Comparison of ENCODE assay signal across 13 cellular contexts in genomic region chr19:38700933-38701454, GRCh38. TPM values are rescaled to one million over a fixed set of nuclear protein-coding genes. Genes with fewer than 3 reads are reported as not detected.
DNase-seq lines count a peak whose midpoint lies in the region; ATAC-seq, FAIRE-seq and TF ChIP-seq lines count a peak whose summit lies in the region.
"Had no signal": no experiment of that assay in that cellular context is flagged by ENCODE, and none has a peak within 500 bp of the region (broad histone marks: within the 10 kb centered on the region; RNA-seq: fewer than 3 reads in every experiment).

No MANE protein-coding gene starts in this region.

- peaks cover 62% of the 10 kb centered on the region for H3K36me3 ChIP-seq in bronchial epithelial cell (ENCODE audit: control insufficient read depth, insufficient read depth, low read length)
- H3K36me3 ChIP-seq in lower lobe of right lung, result peaks cover 77% of the 10 kb centered on the region
- H3K36me3 ChIP-seq in stomach smooth muscle (ENCODE audit: control insufficient read depth in 2 of 2, insufficient read depth in 2 of 2, low read length in 2 of 2), result peaks cover 17 to 46% of the 10 kb centered on the region in 2 donors

- H3K4me3 ChIP-seq in bronchial epithelial cell (ENCODE audit: low read depth, low read length) (no peak overlapping the region), lower lobe of right lung (no peak overlapping the region), stomach smooth muscle (ENCODE audit: low read length in 2 of 2) (peak overlapping the region in 1 of 2 donors; percentile 29)

- H3K27ac ChIP-seq in lower lobe of right lung, result peak overlapping the region; percentile 64
- H3K27ac ChIP-seq in stomach smooth muscle (ENCODE audit: low read length), result peak overlapping the region; percentile 80

- peak; percentile 45 for DNase-seq in NCI-H2107 treated with DMSO at 0.1 percent for 48 hours (lab: John Stamatoyannopoulos, UW; ENCODE audit: unreplicated experiment)
- no peak for DNase-seq in bronchial epithelial cell (ENCODE audit: low read depth)
- DNase-seq in lower lobe of right lung, result no peak
- no peak for DNase-seq in cerebellar nuclear complex (lab: John Stamatoyannopoulos, UW)
- DNase-seq in AG20443 (ENCODE audit: low spot score), result no peak
- DNase-seq: activated T-cell treated with anti-CD3 and anti-CD28 coated beads, Interleukin-2, amount 50 U/mL, for 1 hour; central memory CD4-positive, alpha-beta T cell; foreskin melanocyte; NCI-H226 had no signal

- intact Hi-C loops in lower lobe of right lung (cut with DNase I), result no loop called here

- peak; percentile 28 for FAIRE-seq in bronchial epithelial cell (lab: Jason Lieb, UNC)

- H3K27me3 ChIP-seq in bronchial epithelial cell (ENCODE audit: control insufficient read depth, insufficient read depth, low read length) (no peaks in the 10 kb centered on the region), lower lobe of right lung (ENCODE audit: low read depth) (no peaks in the 10 kb centered on the region), stomach smooth muscle (ENCODE audit: control insufficient read depth in 1 of 2, insufficient read depth in 2 of 2, low read length in 2 of 2) (no peaks in the 10 kb centered on the region)

- H3K9ac ChIP-seq in stomach smooth muscle (ENCODE audit: low read length in 2 of 2), result peak overlapping the region in 1 of 2 donors; percentile 29

- H3K4me1 ChIP-seq in lower lobe of right lung (peaks cover 73% of the 10 kb centered on the region), stomach smooth muscle (ENCODE audit: control insufficient read depth, insufficient read depth, low read length) (peaks cover 72% of the 10 kb centered on the region)

- no peak for ATAC-seq in lower lobe of right lung
- no peak for ATAC-seq in HG02852 (IDR thresholded peaks at IDR 0.05; ENCODE audit: unreplicated experiment)
- no peak for ATAC-seq in GM21529 (IDR thresholded peaks at IDR 0.05; ENCODE audit: unreplicated experiment)

- no peak for TF ChIP-seq CTCF in bronchial epithelial cell (IDR thresholded peaks at IDR 0.05; ENCODE audit: insufficient read depth, low read length, severe bottlenecking)
- TF ChIP-seq CTCF in lower lobe of right lung (IDR thresholded peaks at IDR 0.05), result no peak

- H3K9me3 ChIP-seq in lower lobe of right lung, result no peaks in the 10 kb centered on the region
- H3K9me3 ChIP-seq in stomach smooth muscle (ENCODE audit: control insufficient read depth in 2 of 2, low read length in 2 of 2), result no peaks in the 10 kb centered on the region

RNA-seq across cellular contexts. Expression of gene CAPN12, which starts 43.3 kb away (rescaled TPM):
- 6.6 and 6.8 TPM in 2 replicates for total RNA-seq in bronchial epithelial cell
- total RNA-seq in lower lobe of right lung, result 18.2 TPM
- total RNA-seq: LHCN-M2 had no signal

RNA-seq across cellular contexts. Expression of gene ACTN4, which starts 53.5 kb away (rescaled TPM):
- total RNA-seq in bronchial epithelial cell (130 and 135 TPM in 2 replicates), lower lobe of right lung (454 TPM)
